ENCODE assay signal across 8 cellular contexts in the genomic region with DNA sequence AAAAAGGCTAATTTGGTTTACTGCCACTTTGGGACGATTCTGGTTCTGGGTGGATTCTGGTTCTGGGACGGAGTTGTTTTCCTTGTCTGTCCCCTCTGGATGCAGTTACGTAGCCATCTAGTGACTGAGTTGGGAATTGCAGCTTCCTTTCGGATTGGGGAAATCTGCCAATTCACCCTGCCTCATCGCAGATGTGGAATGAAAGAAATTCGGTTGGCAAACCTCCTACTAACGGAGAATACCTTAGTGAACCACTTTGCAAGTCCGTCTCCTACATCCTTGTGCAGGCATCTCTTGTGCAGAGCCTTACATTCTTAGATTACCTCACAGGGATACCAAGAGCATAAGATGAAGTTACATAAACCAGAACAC. TPM values are rescaled to one million over a fixed set of nuclear protein-coding genes. Genes with fewer than 3 reads are reported as not detected.
DNase-seq lines count a peak whose midpoint lies in the region; ATAC-seq and TF ChIP-seq lines count a peak whose summit lies in the region.

No MANE protein-coding gene starts in this region.

- intact Hi-C loops in ascending aorta (cut with DNase I), result loop anchor here (1.0 to 2.0 kb wide), 2 partner anchors 32 to 202 kb away; a partner anchor contains a TSS

- peak; percentile 77 for ATAC-seq in T-helper 17 cell
- no peak for ATAC-seq in GM18858 (IDR thresholded peaks at IDR 0.05; ENCODE audit: unreplicated experiment)

- peak overlapping the region; percentile 92 for H3K27ac Mint-ChIP-seq in T-helper 17 cell

- no peaks in the 10 kb centered on the region for H3K9me3 ChIP-seq in T-helper 17 cell (ENCODE audit: control insufficient read depth, low read length, poor library complexity, severe bottlenecking)
- no peaks in the 10 kb centered on the region for H3K9me3 ChIP-seq in ascending aorta

- H3K4me1 ChIP-seq in ascending aorta, result no peaks in the 10 kb centered on the region

- TF ChIP-seq CTCF in ascending aorta (IDR thresholded peaks at IDR 0.05), result peak; percentile 81 to 99 (median 98)

- no peaks in the 10 kb centered on the region for H3K36me3 ChIP-seq in ascending aorta

- peak overlapping the region; percentile 88 for H3K4me3 Mint-ChIP-seq in T-helper 17 cell

- H3K4me3 ChIP-seq in GM08714 (ENCODE audit: low read length) (peak overlapping the region; percentile 57; the same call in 1 of the 2 replicates), ascending aorta (peak overlapping the region; percentile 41 to 55)

- H3K27me3 Mint-ChIP-seq in T-helper 17 cell, result peaks cover 19% of the 10 kb centered on the region

- peak; percentile 53 for DNase-seq in NCI-H128 (lab: John Stamatoyannopoulos, UW; ENCODE audit: unreplicated experiment)
- peak; percentile 24 to 66 (median 43) for DNase-seq in T-helper 17 cell
- peak; percentile 20 to 92 for DNase-seq in ascending aorta (ENCODE audit: low spot score in 2 of 2)
- DNase-seq in hepatic stellate cell (ENCODE audit: low spot score), result peak; percentile 71
- peak; percentile 94 for DNase-seq in renal cortical epithelial cell (ENCODE audit: low read depth)
- DNase-seq in mesenteric fat pad (ENCODE audit: low spot score), result no peak

- no peaks in the 10 kb centered on the region for H3K36me3 Mint-ChIP-seq in T-helper 17 cell (ENCODE audit: low read depth)

- H3K27ac ChIP-seq in ascending aorta, result no peak overlapping the region

- H3K27me3 ChIP-seq in ascending aorta, result no peaks in the 10 kb centered on the region

- peaks cover 22% of the 10 kb centered on the region for H3K4me1 Mint-ChIP-seq in T-helper 17 cell

RNA-seq across cellular contexts. Expression of a gene that starts 31.5 kb away (rescaled TPM):
- total RNA-seq in T-helper 17 cell (1 to 10 TPM; 7.6 to 9.6 TPM), ascending aorta (5.2 TPM), renal cortical epithelial cell (18.8 and 20.8 TPM in 2 replicates), mesenteric fat pad (11.0 TPM)
